ENCODE assay signal across 1 cellular context in the genomic region with DNA sequence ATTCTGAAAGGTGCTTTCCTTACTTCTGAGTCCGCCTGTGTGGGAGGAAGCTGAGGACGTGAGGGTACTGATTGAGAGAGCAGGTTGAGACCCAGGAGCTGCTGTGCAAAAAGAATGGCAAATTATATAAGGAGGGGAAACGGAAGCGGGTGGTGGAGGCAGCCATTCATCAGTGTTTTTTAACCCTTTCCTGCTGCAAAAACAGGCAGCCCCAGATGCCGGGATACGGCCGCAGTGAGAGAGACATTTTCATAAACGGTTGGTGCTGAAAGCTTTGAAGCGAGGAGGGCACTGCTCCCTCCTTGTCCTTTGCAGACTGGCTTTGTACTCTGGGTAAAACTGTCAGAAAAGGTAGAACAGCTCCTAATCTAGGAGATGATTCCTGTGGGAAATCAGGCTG.
TF ChIP-seq lines count a peak whose summit lies in the region.

No MANE protein-coding gene starts in this region.

TF ChIP-seq in WTC11, 78 proteins besides CTCF, POLR2A, EP300 and RAD21 (continued from another document):
- TF ChIP-seq, protein P1, sequence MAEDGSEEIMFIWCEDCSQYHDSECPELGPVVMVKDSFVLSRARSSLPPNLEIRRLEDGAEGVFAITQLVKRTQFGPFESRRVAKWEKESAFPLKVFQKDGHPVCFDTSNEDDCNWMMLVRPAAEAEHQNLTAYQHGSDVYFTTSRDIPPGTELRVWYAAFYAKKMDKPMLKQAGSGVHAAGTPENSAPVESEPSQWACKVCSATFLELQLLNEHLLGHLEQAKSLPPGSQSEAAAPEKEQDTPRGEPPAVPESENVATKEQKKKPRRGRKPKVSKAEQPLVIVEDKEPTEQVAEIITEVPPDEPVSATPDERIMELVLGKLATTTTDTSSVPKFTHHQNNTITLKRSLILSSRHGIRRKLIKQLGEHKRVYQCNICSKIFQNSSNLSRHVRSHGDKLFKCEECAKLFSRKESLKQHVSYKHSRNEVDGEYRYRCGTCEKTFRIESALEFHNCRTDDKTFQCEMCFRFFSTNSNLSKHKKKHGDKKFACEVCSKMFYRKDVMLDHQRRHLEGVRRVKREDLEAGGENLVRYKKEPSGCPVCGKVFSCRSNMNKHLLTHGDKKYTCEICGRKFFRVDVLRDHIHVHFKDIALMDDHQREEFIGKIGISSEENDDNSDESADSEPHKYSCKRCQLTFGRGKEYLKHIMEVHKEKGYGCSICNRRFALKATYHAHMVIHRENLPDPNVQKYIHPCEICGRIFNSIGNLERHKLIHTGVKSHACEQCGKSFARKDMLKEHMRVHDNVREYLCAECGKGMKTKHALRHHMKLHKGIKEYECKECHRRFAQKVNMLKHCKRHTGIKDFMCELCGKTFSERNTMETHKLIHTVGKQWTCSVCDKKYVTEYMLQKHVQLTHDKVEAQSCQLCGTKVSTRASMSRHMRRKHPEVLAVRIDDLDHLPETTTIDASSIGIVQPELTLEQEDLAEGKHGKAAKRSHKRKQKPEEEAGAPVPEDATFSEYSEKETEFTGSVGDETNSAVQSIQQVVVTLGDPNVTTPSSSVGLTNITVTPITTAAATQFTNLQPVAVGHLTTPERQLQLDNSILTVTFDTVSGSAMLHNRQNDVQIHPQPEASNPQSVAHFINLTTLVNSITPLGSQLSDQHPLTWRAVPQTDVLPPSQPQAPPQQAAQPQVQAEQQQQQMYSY (CRISPR knock-in tag; IDR thresholded peaks at IDR 0.05), result no peak
- no peak for TF ChIP-seq ZBTB43 (CRISPR knock-in tag; IDR thresholded peaks at IDR 0.05)
- TF ChIP-seq SMAD3 (CRISPR knock-in tag; IDR thresholded peaks at IDR 0.05; ENCODE audit: borderline replicate concordance), result no peak
- TF ChIP-seq USF2 (CRISPR knock-in tag; IDR thresholded peaks at IDR 0.05), result no peak
- no peak for TF ChIP-seq HMGXB4 (CRISPR knock-in tag; IDR thresholded peaks at IDR 0.05)
- TF ChIP-seq ZNF219 (CRISPR knock-in tag; IDR thresholded peaks at IDR 0.05; ENCODE audit: borderline replicate concordance), result no peak
- no peak for TF ChIP-seq MXD4 (CRISPR knock-in tag; IDR thresholded peaks at IDR 0.05; ENCODE audit: borderline replicate concordance)
- no peak for TF ChIP-seq KAT7 (CRISPR knock-in tag; IDR thresholded peaks at IDR 0.05; ENCODE audit: borderline replicate concordance)
- TF ChIP-seq MAX (CRISPR knock-in tag; IDR thresholded peaks at IDR 0.05), result no peak
- TF ChIP-seq, protein P2, sequence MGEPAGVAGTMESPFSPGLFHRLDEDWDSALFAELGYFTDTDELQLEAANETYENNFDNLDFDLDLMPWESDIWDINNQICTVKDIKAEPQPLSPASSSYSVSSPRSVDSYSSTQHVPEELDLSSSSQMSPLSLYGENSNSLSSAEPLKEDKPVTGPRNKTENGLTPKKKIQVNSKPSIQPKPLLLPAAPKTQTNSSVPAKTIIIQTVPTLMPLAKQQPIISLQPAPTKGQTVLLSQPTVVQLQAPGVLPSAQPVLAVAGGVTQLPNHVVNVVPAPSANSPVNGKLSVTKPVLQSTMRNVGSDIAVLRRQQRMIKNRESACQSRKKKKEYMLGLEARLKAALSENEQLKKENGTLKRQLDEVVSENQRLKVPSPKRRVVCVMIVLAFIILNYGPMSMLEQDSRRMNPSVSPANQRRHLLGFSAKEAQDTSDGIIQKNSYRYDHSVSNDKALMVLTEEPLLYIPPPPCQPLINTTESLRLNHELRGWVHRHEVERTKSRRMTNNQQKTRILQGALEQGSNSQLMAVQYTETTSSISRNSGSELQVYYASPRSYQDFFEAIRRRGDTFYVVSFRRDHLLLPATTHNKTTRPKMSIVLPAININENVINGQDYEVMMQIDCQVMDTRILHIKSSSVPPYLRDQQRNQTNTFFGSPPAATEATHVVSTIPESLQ (CRISPR knock-in tag; IDR thresholded peaks at IDR 0.05), result no peak
- TF ChIP-seq SOX15 (CRISPR knock-in tag; IDR thresholded peaks at IDR 0.05), result no peak
- TF ChIP-seq, protein P3, sequence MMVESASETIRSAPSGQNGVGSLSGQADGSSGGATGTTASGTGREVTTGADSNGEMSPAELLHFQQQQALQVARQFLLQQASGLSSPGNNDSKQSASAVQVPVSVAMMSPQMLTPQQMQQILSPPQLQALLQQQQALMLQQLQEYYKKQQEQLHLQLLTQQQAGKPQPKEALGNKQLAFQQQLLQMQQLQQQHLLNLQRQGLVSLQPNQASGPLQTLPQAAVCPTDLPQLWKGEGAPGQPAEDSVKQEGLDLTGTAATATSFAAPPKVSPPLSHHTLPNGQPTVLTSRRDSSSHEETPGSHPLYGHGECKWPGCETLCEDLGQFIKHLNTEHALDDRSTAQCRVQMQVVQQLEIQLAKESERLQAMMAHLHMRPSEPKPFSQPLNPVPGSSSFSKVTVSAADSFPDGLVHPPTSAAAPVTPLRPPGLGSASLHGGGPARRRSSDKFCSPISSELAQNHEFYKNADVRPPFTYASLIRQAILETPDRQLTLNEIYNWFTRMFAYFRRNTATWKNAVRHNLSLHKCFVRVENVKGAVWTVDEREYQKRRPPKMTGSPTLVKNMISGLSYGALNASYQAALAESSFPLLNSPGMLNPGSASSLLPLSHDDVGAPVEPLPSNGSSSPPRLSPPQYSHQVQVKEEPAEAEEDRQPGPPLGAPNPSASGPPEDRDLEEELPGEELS (CRISPR knock-in tag; IDR thresholded peaks at IDR 0.05), result no peak
- no peak for TF ChIP-seq ERG (CRISPR knock-in tag; IDR thresholded peaks at IDR 0.05)
- no peak for TF ChIP-seq FOXK1 (CRISPR knock-in tag; IDR thresholded peaks at IDR 0.05)
